9 cellular contexts compared by ENCODE assay signal in the genomic region with DNA sequence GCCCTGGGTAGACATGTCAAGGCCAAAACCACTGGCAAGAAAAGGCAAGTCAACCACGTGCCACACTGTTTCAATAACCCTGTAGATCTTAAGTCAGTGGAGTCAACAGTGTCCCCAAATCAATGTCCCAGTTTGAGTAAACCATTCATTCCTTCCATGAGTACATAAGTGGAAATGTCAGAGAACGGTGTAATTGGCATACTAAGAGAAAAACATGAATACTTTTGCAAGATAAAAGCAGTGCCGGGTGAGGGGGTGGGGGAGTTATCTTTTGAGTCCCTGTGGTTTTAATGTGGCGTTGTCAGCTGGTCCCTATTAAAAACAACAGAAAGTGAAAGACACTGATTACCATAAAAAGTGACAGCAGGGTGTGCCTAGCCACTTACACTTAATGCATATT. TPM values are rescaled to one million over a fixed set of nuclear protein-coding genes. Genes with fewer than 3 reads are reported as not detected.
DNase-seq lines count a peak whose midpoint lies in the region; ATAC-seq and TF ChIP-seq lines count a peak whose summit lies in the region.
"Had no signal": no experiment of that assay in that cellular context is flagged by ENCODE, and none has a peak within 500 bp of the region (broad histone marks: within the 10 kb centered on the region; RNA-seq: fewer than 3 reads in every experiment).

No MANE protein-coding gene starts in this region.

- peak; percentile 65 for DNase-seq in activated T-cell treated with anti-CD3 and anti-CD28 coated beads for 48 hours (ENCODE audit: low read depth)
- DNase-seq in stimulated activated CD4-positive, alpha-beta T cell treated with anti-CD3 and anti-CD28 coated beads, Interleukin-4, amount 100 ng/mL, for 48 hours (ENCODE audit: low read depth in 2 of 2): peak; percentile 56 to 74
- no peak for DNase-seq in middle frontal gyrus (ENCODE audit: extremely low spot score, low spot score)
- no peak for DNase-seq in dorsolateral prefrontal cortex
- DNase-seq in GM19238 (ENCODE audit: insufficient read length, low spot score): no peak
- DNase-seq: NCI-H446 had no signal

- H3K4me3 ChIP-seq in dorsolateral prefrontal cortex: no peak overlapping the region

- no peak overlapping the region for H3K27ac ChIP-seq in dorsolateral prefrontal cortex

- no peak for TF ChIP-seq CTCF in dorsolateral prefrontal cortex (IDR thresholded peaks at IDR 0.05 in 54 of 56, conservative IDR thresholded peaks at IDR 0.05 in 2 of 56; ENCODE audit: low read depth in 1 of 56, partially characterized antibody in 56 of 56)

- ATAC-seq in GM19025 (IDR thresholded peaks at IDR 0.05; ENCODE audit: low read depth, unreplicated experiment): peak; percentile 73
- peak; percentile 61 for ATAC-seq in HG03066 (IDR thresholded peaks at IDR 0.05; ENCODE audit: low read depth, unreplicated experiment)
- no peak for ATAC-seq in GM21423 (IDR thresholded peaks at IDR 0.05; ENCODE audit: unreplicated experiment)

- intact Hi-C loops in dorsolateral prefrontal cortex (cut with DNase I): loop anchor here (5.0 to 10.0 kb wide), 2 partner anchors 875 to 877 kb away; no protein-coding TSS in a partner anchor

- no peaks in the 10 kb centered on the region for H3K27me3 ChIP-seq in dorsolateral prefrontal cortex

RNA-seq across cellular contexts. Expression of gene RSU1, which starts 37.8 kb away (rescaled TPM):
- total RNA-seq in dorsolateral prefrontal cortex: 10 to 100 TPM; 23.6 to 48.0 (median 32.1) TPM

Comparison
In these comparisons a context has a peak if more than half of its experiments do, and no peak if none do; other contexts are left out.
1. DNase-seq: peak in activated T-cell treated with anti-CD3 and anti-CD28 coated beads for 48 hours (single experiment) and stimulated activated CD4-positive, alpha-beta T cell treated with anti-CD3 and anti-CD28 coated beads, Interleukin-4, amount 100 ng/mL, for 48 hours (2 of 2); none in middle frontal gyrus (single experiment), dorsolateral prefrontal cortex (0 of 10) and GM19238 (single experiment).